ENCODE assay signal across 26 cellular contexts in the genomic region with DNA sequence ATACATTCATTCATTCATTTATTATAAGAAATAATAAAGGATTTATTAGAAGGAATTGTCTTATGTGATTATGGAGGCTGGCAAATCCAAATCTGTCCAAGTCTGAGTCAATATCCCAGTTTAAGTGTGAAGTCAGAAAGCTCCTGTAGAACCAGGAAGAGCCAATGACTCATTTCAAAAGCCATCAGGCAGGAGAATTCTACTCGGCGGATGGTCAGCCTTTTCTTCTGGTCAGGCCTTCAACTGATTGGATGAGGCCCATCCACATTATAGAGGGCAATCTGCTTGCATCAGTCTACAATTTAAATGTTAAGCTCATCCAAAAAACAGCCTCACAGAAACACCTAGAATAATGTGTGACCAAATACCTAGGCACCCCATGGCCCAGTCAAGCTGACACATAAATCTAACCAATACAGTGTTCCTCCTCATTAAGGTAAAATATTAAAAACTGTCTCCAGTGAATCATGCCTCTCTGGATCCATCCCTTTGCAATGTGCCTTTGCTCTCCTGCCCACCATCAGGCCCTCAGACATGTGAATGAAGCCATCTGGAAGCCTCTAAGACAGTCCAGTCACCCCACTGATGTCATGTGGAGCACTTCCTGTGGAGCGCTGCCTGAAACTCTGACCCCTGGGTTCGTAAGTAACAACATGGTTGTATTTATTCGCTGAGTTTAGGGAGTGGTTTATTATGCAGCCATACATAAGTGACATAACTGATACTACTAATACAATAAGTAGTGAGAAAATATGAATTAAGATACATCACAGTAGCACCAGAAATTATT.
DNase-seq lines count a peak whose midpoint lies in the region; ATAC-seq, FAIRE-seq and TF ChIP-seq lines count a peak whose summit lies in the region.
"Had no signal": no experiment of that assay in that cellular context is flagged by ENCODE, and none has a peak within 500 bp of the region (broad histone marks: within the 10 kb centered on the region; RNA-seq: fewer than 3 reads in every experiment).

No MANE protein-coding gene starts in this region.

- no peak overlapping the region for H3K4me2 ChIP-seq in HCT116 (ENCODE audit: low read length)
- H3K4me2 ChIP-seq: SK-N-SH had no signal

- H3K79me2 ChIP-seq in HCT116 (ENCODE audit: insufficient read depth, low read length) = no peaks in the 10 kb centered on the region

- H3K36me3 ChIP-seq in HCT116 (ENCODE audit: control insufficient read depth in 1 of 2, insufficient read depth in 2 of 2, low read length in 2 of 2) = no peaks in the 10 kb centered on the region
- no peaks in the 10 kb centered on the region for H3K36me3 ChIP-seq in bronchial epithelial cell (ENCODE audit: control insufficient read depth, insufficient read depth, low read length)
- H3K36me3 ChIP-seq: sigmoid colon, thyroid gland had no signal

- POLR2A ChIA-PET in HCT116 (lab: Charles Lee) = no interaction called here

- H4K20me1 ChIP-seq in HCT116 (ENCODE audit: insufficient read depth) = no peaks in the 10 kb centered on the region

- FAIRE-seq in bronchial epithelial cell (lab: Jason Lieb, UNC) = no peak
- FAIRE-seq: D721Med, GM19239 had no signal

- no peak for TF ChIP-seq POLR2A in HCT116 (IDR thresholded peaks at IDR 0.05; ENCODE audit: borderline replicate concordance, extremely low read depth, insufficient read depth, insufficient read length)

- RAD21 ChIA-PET in HCT116 (lab: Charles Lee; ENCODE audit: low non-redundant PET in 1 of 2, low total read pairs in 2 of 2, uncharacterized antibody in 2 of 2, unreplicated experiment in 2 of 2) = interaction anchor here in 1 of 2 experiments (1.1 kb wide), 1 partner anchor 12 kb away, joined by 3 read pairs; no protein-coding TSS in a partner anchor

- H3K27ac ChIP-seq in HCT116 (ENCODE audit: low read depth, low read length) = no peak overlapping the region
- H3K27ac ChIP-seq: C4-2B, sigmoid colon, thyroid gland, VCaP had no signal

- DNase-seq in DMS53 treated with DMSO at 0.1 percent for 48 hours (lab: John Stamatoyannopoulos, UW; ENCODE audit: unreplicated experiment) = peak; percentile 20
- DNase-seq in HCT116 (ENCODE audit: low read depth, low spot score) = no peak
- peak; percentile 74 for DNase-seq in bronchial epithelial cell (ENCODE audit: low read depth)
- DNase-seq in kidney tubule cell (ENCODE audit: low spot score) = peak; percentile 69
- no peak for DNase-seq in activated T-cell treated with anti-CD3 and anti-CD28 coated beads, Interleukin-2, amount 50 U/mL, for 1 hour
- DNase-seq: activated CD4-positive, alpha-beta T cell treated with anti-CD3 and anti-CD28 coated beads, Interleukin-2, amount 10 ng/mL, durations not matched to agents 7 days and 5 days; activated CD8-positive, alpha-beta memory T cell treated with anti-CD3 and anti-CD28 coated beads, Interleukin-2, amount 10 ng/mL, durations not matched to agents 7 days and 5 days; activated naive CD4-positive, alpha-beta T cell treated with anti-CD3 and anti-CD28 coated beads, Interleukin-2, amount 10 ng/mL, durations not matched to agents 7 days and 5 days; amygdala; central memory CD4-positive, alpha-beta T cell; erythroblast; mammary epithelial cell; NCI-H1694 treated with DMSO at 0.1 percent for 48 hours; NCI-H2171; NCI-H524 treated with DMSO at 0.1 percent for 48 hours; sigmoid colon; SK-N-SH; stimulated activated CD4-positive, alpha-beta T cell treated with anti-CD3 and anti-CD28 coated beads, Interleukin-15, amount 100 ng/mL, for 24 hours; thyroid gland had no signal

- TF ChIP-seq RAD21 in HCT116 (IDR thresholded peaks at IDR 0.05; ENCODE audit: low read depth) = no peak

- H3K27me3 ChIP-seq in HCT116 (ENCODE audit: insufficient read depth, low read length) (no peaks in the 10 kb centered on the region), bronchial epithelial cell (ENCODE audit: control insufficient read depth, insufficient read depth, low read length) (no peaks in the 10 kb centered on the region)
- H3K27me3 ChIP-seq: sigmoid colon, thyroid gland had no signal

- no peak for ATAC-seq in HCT116
- ATAC-seq in HG02610 (IDR thresholded peaks at IDR 0.05; ENCODE audit: unreplicated experiment) = no peak
- ATAC-seq in HG02840 (IDR thresholded peaks at IDR 0.05; ENCODE audit: low FRiP score, unreplicated experiment) = no peak
- ATAC-seq in HG03196 (IDR thresholded peaks at IDR 0.05; ENCODE audit: unreplicated experiment) = no peak
- ATAC-seq: activated CD8-positive, alpha-beta memory T cell treated with anti-CD3 and anti-CD28 coated beads, Interleukin-2, amount 10 ng/mL, durations not matched to agents 7 days and 5 days had no signal

- TF ChIP-seq CTCF in HCT116 (IDR thresholded peaks at IDR 0.05 in 2 of 3, conservative IDR thresholded peaks at IDR 0.05 in 1 of 3; ENCODE audit: borderline replicate concordance in 1 of 3, insufficient read depth in 1 of 3, low read depth in 2 of 3, low read length in 2 of 3) = no peak
- TF ChIP-seq CTCF in bronchial epithelial cell (IDR thresholded peaks at IDR 0.05; ENCODE audit: insufficient read depth, low read length, severe bottlenecking) = no peak

- BruUV-seq in HCT116 (replicated peaks; lab: Mats Ljungman, UMichigan) = no TSS peak

- no peak overlapping the region for H2AFZ ChIP-seq in HCT116 (ENCODE audit: low read depth, low read length, poor library complexity, severe bottlenecking)

- H3K9ac ChIP-seq in HCT116 (ENCODE audit: low read length) = no peak overlapping the region
- H3K9ac ChIP-seq: SK-N-SH had no signal

- H3K9me3 ChIP-seq in HCT116 (ENCODE audit: control insufficient read depth in 1 of 2, insufficient read depth in 1 of 2, low read depth in 1 of 2, low read length in 2 of 2) = no peaks in the 10 kb centered on the region
- H3K9me3 ChIP-seq: sigmoid colon, SK-N-SH, thyroid gland had no signal

- intact Hi-C loops in HCT116 (cut with micrococcal nuclease) = no loop called here

- H3K9me2 ChIP-seq in HCT116 (ENCODE audit: insufficient read depth) = no peaks in the 10 kb centered on the region; the same call in 1 of the 2 replicates
- H3K9me2 ChIP-seq: SK-N-SH had no signal

- peaks cover 0 to 11% of the 10 kb centered on the region in 2 experiments; a peak in 2 of 4 replicates for H3K4me1 ChIP-seq in HCT116 (ENCODE audit: control insufficient read depth in 1 of 2, insufficient read depth in 2 of 2, low read length in 2 of 2)
- H3K4me1 ChIP-seq: sigmoid colon, thyroid gland had no signal

- H3K4me3 ChIP-seq in HCT116 (replicated peaks in 1 of 2; ENCODE audit: low read depth in 1 of 2, low read length in 2 of 2) (no peak overlapping the region), bronchial epithelial cell (ENCODE audit: low read depth, low read length) (no peak overlapping the region)
- H3K4me3 ChIP-seq: sigmoid colon, thyroid gland had no signal

- CTCF ChIA-PET in HCT116 (lab: Charles Lee) = interaction anchor here (0.9 to 3.2 kb wide), 4 partner anchors 11 to 18 kb away, joined by 3 to 23 read pairs (median 6); no protein-coding TSS in a partner anchor

TF ChIP-seq in HCT116, 20 proteins besides CTCF, POLR2A, EP300 and RAD21:
- TF ChIP-seq FOSL1 (IDR thresholded peaks at IDR 0.05; ENCODE audit: low read depth) (peak; percentile 9; the same call in 1 of the 2 replicates), SRF (IDR thresholded peaks at IDR 0.05; ENCODE audit: low read depth) (no peak), EGR1 (IDR thresholded peaks at IDR 0.05; ENCODE audit: low read depth) (no peak), ELF1 (IDR thresholded peaks at IDR 0.05; ENCODE audit: borderline replicate concordance, low read depth) (peak; percentile 18; the same call in 1 of the 2 replicates)

Comparison
In these comparisons a context has a peak if more than half of its experiments do, and no peak if none do; other contexts are left out.
1. DNase-seq: peak in DMS53 treated with DMSO at 0.1 percent for 48 hours (single experiment), bronchial epithelial cell (single experiment) and kidney tubule cell (single experiment); none in HCT116 (single experiment) and activated T-cell treated with anti-CD3 and anti-CD28 coated beads, Interleukin-2, amount 50 U/mL, for 1 hour (single experiment).